8 cellular contexts compared by ENCODE assay signal in genomic region chr12:90945070-90945649, GRCh38. TPM values are rescaled to one million over a fixed set of nuclear protein-coding genes. Genes with fewer than 3 reads are reported as not detected.
DNase-seq lines count a peak whose midpoint lies in the region; ATAC-seq and TF ChIP-seq lines count a peak whose summit lies in the region.

No MANE protein-coding gene starts in this region.

- TF ChIP-seq CTCF in GM06990 (IDR thresholded peaks at IDR 0.05; ENCODE audit: insufficient read depth, low read length, poor library complexity, severe bottlenecking) (peak; percentile 55), gastroesophageal sphincter (IDR thresholded peaks at IDR 0.05) (peak in 3 of 4 experiments; percentile 29 to 46 (median 42))

- DNase-seq in GM06990 (ENCODE audit: extremely low read depth, insufficient read length) (no peak), KG1 (lab: John Stamatoyannopoulos, UW) (peak; percentile 2), AG20443 (ENCODE audit: low spot score) (no peak), ecto neural progenitor cell (ENCODE audit: low spot score) (no peak), H7 (no peak)

- WGBS in gastroesophageal sphincter (ENCODE audit: low coverage in 1 of 2), 2 donors, result 50 to 60% methylated on average over 1 of the region's 1 CpG

- no peak overlapping the region for H3K27ac ChIP-seq in gastroesophageal sphincter

- H3K4me1 ChIP-seq in gastroesophageal sphincter, result peaks cover 0 to 4% (median 0%) of the 10 kb centered on the region in 3 donors

- no peak for TF ChIP-seq POLR2A in gastroesophageal sphincter (IDR thresholded peaks at IDR 0.05)

- TF ChIP-seq EP300 in gastroesophageal sphincter (IDR thresholded peaks at IDR 0.05), result no peak

- H3K27me3 ChIP-seq in GM06990 (replicated peaks; ENCODE audit: control insufficient read depth, insufficient read depth, low read length) (no peaks in the 10 kb centered on the region), gastroesophageal sphincter (no peaks in the 10 kb centered on the region), H7 (ENCODE audit: control insufficient read depth, insufficient read depth, low read length) (no peaks in the 10 kb centered on the region)

- H3K36me3 ChIP-seq in GM06990 (ENCODE audit: control insufficient read depth, insufficient read depth, low read length) (no peaks in the 10 kb centered on the region), gastroesophageal sphincter (no peaks in the 10 kb centered on the region), H7 (replicated peaks; ENCODE audit: control insufficient read depth, insufficient read depth, low read length) (no peaks in the 10 kb centered on the region)

- H3K9me3 ChIP-seq in gastroesophageal sphincter, result no peaks in the 10 kb centered on the region

- H3K4me3 ChIP-seq in GM06990 (replicated peaks; ENCODE audit: low read depth, low read length) (no peak overlapping the region), gastroesophageal sphincter (no peak overlapping the region), H7 (ENCODE audit: insufficient read depth, low read depth, low read length) (no peak overlapping the region)

- peak; percentile 72 for ATAC-seq in GM21529 (IDR thresholded peaks at IDR 0.05; ENCODE audit: unreplicated experiment)
- peak; percentile 92 for ATAC-seq in SK-N-SH treated with all-trans-retinoic acid at 6 μM for 48 hours
- ATAC-seq in gastroesophageal sphincter, result no peak

TF ChIP-seq in SK-N-SH treated with all-trans-retinoic acid at 6 μM for 48 hours, 23 proteins besides CTCF, POLR2A, EP300 and RAD21:
- no peak for TF ChIP-seq ZNF70 (CRISPR knock-in tag; IDR thresholded peaks at IDR 0.05)
- TF ChIP-seq BACH2 (CRISPR knock-in tag; IDR thresholded peaks at IDR 0.05; ENCODE audit: borderline replicate concordance), result no peak
- no peak for TF ChIP-seq TCF4 (CRISPR knock-in tag; IDR thresholded peaks at IDR 0.05; ENCODE audit: borderline replicate concordance)
- no peak for TF ChIP-seq SNAI2 (CRISPR knock-in tag; IDR thresholded peaks at IDR 0.05)

RNA-seq across cellular contexts. Expression of gene CCER1, which starts 9.8 kb away (rescaled TPM):
- total RNA-seq in gastroesophageal sphincter, result not detected
- total RNA-seq in H7 (2014; rRNA removed; shearing (Covaris generic)), result not detected in 2 replicates

RNA-seq across cellular contexts. Expression of gene EPYC, which starts 59.6 kb away (rescaled TPM):
- not detected for total RNA-seq in gastroesophageal sphincter
- total RNA-seq in H7 (2014; rRNA removed; shearing (Covaris generic)), result not detected in 2 replicates
